Comparison of ENCODE assay signal across 7 cellular contexts in the genomic region with DNA sequence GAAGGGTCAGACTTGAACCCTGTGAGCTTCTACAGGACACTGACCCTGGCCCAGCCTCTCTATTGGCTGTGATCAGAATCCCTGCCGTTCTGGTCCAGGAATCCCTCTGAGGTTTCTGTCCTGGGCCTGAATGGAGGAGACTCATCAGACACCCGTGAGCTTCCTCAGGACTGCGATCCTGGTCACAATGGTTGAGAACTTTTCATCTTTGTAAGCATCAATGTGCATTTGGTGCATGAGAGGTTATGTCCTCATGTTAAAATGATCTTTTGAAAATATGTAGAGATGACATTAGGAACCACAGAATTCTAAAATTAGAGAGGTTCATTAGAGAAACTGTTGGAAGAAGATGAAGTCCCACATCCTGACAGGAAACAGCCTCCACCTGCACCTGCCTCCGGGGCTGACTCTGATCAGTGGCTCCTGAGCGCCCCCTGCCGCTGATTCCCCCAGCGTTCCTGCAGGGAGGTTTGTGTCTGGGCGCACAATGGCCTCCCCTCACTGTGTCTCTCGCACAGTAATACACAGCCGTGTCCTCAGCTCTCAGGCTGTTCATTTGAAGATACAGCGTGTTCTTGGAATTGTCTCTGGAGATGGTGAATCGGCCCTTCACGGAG.
DNase-seq lines count a peak whose midpoint lies in the region; ATAC-seq and TF ChIP-seq lines count a peak whose summit lies in the region.
"Not testable (repeated sequence)": the region's sequence is repeated elsewhere in the genome, so short reads cannot be mapped to it uniquely, and the experiment has no call there.

No MANE protein-coding gene starts in this region.

- TF ChIP-seq CTCF in GM10266 (IDR thresholded peaks at IDR 0.05; ENCODE audit: control insufficient read depth, insufficient read depth, low read depth, missing control alignments) = peak; percentile 58
- not testable (repeated sequence) for TF ChIP-seq CTCF in Peyer's patch (IDR thresholded peaks at IDR 0.05)

- not testable (repeated sequence) for ATAC-seq in activated T-cell treated with anti-CD3 and anti-CD28 coated beads, Interleukin-2, amount 50 U/mL, for 72 hours (replicated peaks in 1 of 2); effector memory CD8-positive, alpha-beta T cell (replicated peaks)

- H3K27ac Mint-ChIP-seq in activated CD4-positive, alpha-beta memory T cell treated with anti-CD3 and anti-CD28 coated beads for 36 hours; activated T-cell treated with anti-CD3 and anti-CD28 coated beads, Interleukin-2, amount 50 U/mL, for 72 hours; effector memory CD8-positive, alpha-beta T cell: not testable (repeated sequence)

- peak overlapping the region; percentile 98 for H3K27ac ChIP-seq in KOPT-K1 (ENCODE audit: low read depth, low read length, poor library complexity, severe bottlenecking)
- H3K27ac ChIP-seq in Peyer's patch = not testable (repeated sequence)

- not testable (repeated sequence) for H3K27me3 ChIP-seq in Peyer's patch

- DNase-seq in GM10266 (ENCODE audit: extremely low spot score) = not testable (repeated sequence)
- peak in 2 of 3 donors; percentile 74 to 77 for DNase-seq in Peyer's patch
- DNase-seq in activated CD4-positive, alpha-beta memory T cell treated with anti-CD3 and anti-CD28 coated beads for 36 hours = peak; percentile 73
- DNase-seq in activated T-cell treated with anti-CD3 and anti-CD28 coated beads, Interleukin-2, amount 50 U/mL, for 72 hours = peak; percentile 62 to 66
- DNase-seq in effector memory CD8-positive, alpha-beta T cell = peak; percentile 44 to 57 (median 49)
- peak in 2 of 3 donors; percentile 35 to 36 for DNase-seq in stimulated activated CD4-positive, alpha-beta T cell treated with anti-CD3 and anti-CD28 coated beads, TNF-alpha, amount 100 ng/mL, for 1 hour (ENCODE audit: low read depth in 3 of 3, low spot score in 1 of 3)

- not testable (repeated sequence) for H3K9me3 ChIP-seq in KOPT-K1 (ENCODE audit: insufficient read depth, low read length, poor library complexity, severe bottlenecking); Peyer's patch

- H3K36me3 ChIP-seq in KOPT-K1 (ENCODE audit: insufficient read depth, low read length); Peyer's patch: not testable (repeated sequence)

- not testable (repeated sequence) for H3K4me1 ChIP-seq in Peyer's patch

- POLR2A ChIA-PET in activated CD4-positive, alpha-beta memory T cell treated with anti-CD3 and anti-CD28 coated beads for 36 hours (lab: Charles Lee) = not testable (repeated sequence)

- H3K4me3 Mint-ChIP-seq in activated CD4-positive, alpha-beta memory T cell treated with anti-CD3 and anti-CD28 coated beads for 36 hours; activated T-cell treated with anti-CD3 and anti-CD28 coated beads, Interleukin-2, amount 50 U/mL, for 72 hours; effector memory CD8-positive, alpha-beta T cell: not testable (repeated sequence)

- not testable (repeated sequence) for H3K9me3 Mint-ChIP-seq in activated CD4-positive, alpha-beta memory T cell treated with anti-CD3 and anti-CD28 coated beads for 36 hours; activated T-cell treated with anti-CD3 and anti-CD28 coated beads, Interleukin-2, amount 50 U/mL, for 72 hours; effector memory CD8-positive, alpha-beta T cell

- H3K4me1 Mint-ChIP-seq in activated CD4-positive, alpha-beta memory T cell treated with anti-CD3 and anti-CD28 coated beads for 36 hours (ENCODE audit: low read depth); activated T-cell treated with anti-CD3 and anti-CD28 coated beads, Interleukin-2, amount 50 U/mL, for 72 hours (ENCODE audit: low read depth); effector memory CD8-positive, alpha-beta T cell (ENCODE audit: low read depth in 2 of 2): not testable (repeated sequence)

- not testable (repeated sequence) for H3K4me3 ChIP-seq in Peyer's patch

- not testable (repeated sequence) for TF ChIP-seq POLR2A in Peyer's patch (IDR thresholded peaks at IDR 0.05)

- intact Hi-C loops in activated CD4-positive, alpha-beta memory T cell treated with anti-CD3 and anti-CD28 coated beads for 36 hours (cut with micrococcal nuclease) = not testable (repeated sequence)

- not testable (repeated sequence) for H3K36me3 Mint-ChIP-seq in activated CD4-positive, alpha-beta memory T cell treated with anti-CD3 and anti-CD28 coated beads for 36 hours; activated T-cell treated with anti-CD3 and anti-CD28 coated beads, Interleukin-2, amount 50 U/mL, for 72 hours (ENCODE audit: insufficient read depth in 2 of 2); effector memory CD8-positive, alpha-beta T cell (ENCODE audit: insufficient read depth)

- H3K27me3 Mint-ChIP-seq in activated CD4-positive, alpha-beta memory T cell treated with anti-CD3 and anti-CD28 coated beads for 36 hours = peaks cover 17% of the 10 kb centered on the region
- H3K27me3 Mint-ChIP-seq in activated T-cell treated with anti-CD3 and anti-CD28 coated beads, Interleukin-2, amount 50 U/mL, for 72 hours (ENCODE audit: low read depth) = peaks cover 19% of the 10 kb centered on the region
- peaks cover 51 to 65% of the 10 kb centered on the region in 2 donors for H3K27me3 Mint-ChIP-seq in effector memory CD8-positive, alpha-beta T cell

- CTCF ChIA-PET in activated CD4-positive, alpha-beta memory T cell treated with anti-CD3 and anti-CD28 coated beads for 36 hours (lab: Charles Lee) = interaction anchor here (1.2 to 5.9 kb wide), 5 partner anchors 12 to 57 kb away, joined by 3 to 57 read pairs (median 12); no protein-coding TSS in a partner anchor
